ENCODE assay signal across 8 cellular contexts in genomic region chr2:113311191-113311590, GRCh38. TPM values are rescaled to one million over a fixed set of nuclear protein-coding genes. Genes with fewer than 3 reads are reported as not detected.
A peak's percentile ranks its signal among the peaks of the same experiment; 100 is the strongest.
DNase-seq lines count a peak whose midpoint lies in the region; ATAC-seq, FAIRE-seq and TF ChIP-seq lines count a peak whose summit lies in the region.
"Not testable (repeated sequence)": the region's sequence is repeated elsewhere in the genome, so short reads cannot be mapped to it uniquely, and the experiment has no call there.
"Had no signal": no experiment of that assay in that cellular context is flagged by ENCODE, and none has a peak within 500 bp of the region (broad histone marks: within the 10 kb centered on the region; RNA-seq: fewer than 3 reads in every experiment).

No MANE protein-coding gene starts in this region.

- intact Hi-C loops in naive thymus-derived CD4-positive, alpha-beta T cell (cut with micrococcal nuclease), result not testable (repeated sequence)

- CTCF ChIA-PET in activated CD8-positive, alpha-beta T cell treated with anti-CD3 and anti-CD28 coated beads, Interleukin-2, amount 10 ng/mL, durations not matched to agents 7 days and 5 days (lab: Charles Lee); naive thymus-derived CD4-positive, alpha-beta T cell (lab: Charles Lee): not testable (repeated sequence)

- peak; percentile 14 for FAIRE-seq in GM12892 (lab: Jason Lieb, UNC)
- FAIRE-seq in HTR-8/SVneo (lab: Jason Lieb, UNC), result peak; percentile 40
- peak; percentile 62 for FAIRE-seq in bronchial epithelial cell (lab: Jason Lieb, UNC)

- H3K4me1 ChIP-seq in naive thymus-derived CD4-positive, alpha-beta T cell (ENCODE audit: control insufficient read depth in 2 of 2, insufficient read depth in 2 of 2, low read length in 2 of 2), result not testable (repeated sequence)

- H3K27ac ChIP-seq in naive thymus-derived CD4-positive, alpha-beta T cell (ENCODE audit: low read depth, low read length), result not testable (repeated sequence)

- not testable (repeated sequence) for H3K27ac Mint-ChIP-seq in activated CD8-positive, alpha-beta T cell treated with anti-CD3 and anti-CD28 coated beads, Interleukin-2, amount 10 ng/mL, durations not matched to agents 7 days and 5 days; naive thymus-derived CD4-positive, alpha-beta T cell
- peak overlapping the region; percentile 3 for H3K27ac Mint-ChIP-seq in stimulated activated naive B cell treated with anti-CD40 and anti-IgM and Interleukin-4, amounts not matched to agents 10 μg/mL and 1 μg/mL and 100 μg/mL, for 72 hours

- not testable (repeated sequence) for TF ChIP-seq POLR2A in GM12892 (IDR thresholded peaks at IDR 0.05; ENCODE audit: low read depth, low read length)

- not testable (repeated sequence) for H3K36me3 ChIP-seq in bronchial epithelial cell (ENCODE audit: control insufficient read depth, insufficient read depth, low read length); naive thymus-derived CD4-positive, alpha-beta T cell (ENCODE audit: control insufficient read depth in 2 of 3, insufficient read depth in 3 of 3, low read length in 3 of 3)

- not testable (repeated sequence) for H3K27me3 ChIP-seq in bronchial epithelial cell (ENCODE audit: control insufficient read depth, insufficient read depth, low read length); naive thymus-derived CD4-positive, alpha-beta T cell (ENCODE audit: control insufficient read depth in 2 of 2, insufficient read depth in 2 of 2, low read length in 2 of 2)

- not testable (repeated sequence) for H3K4me3 Mint-ChIP-seq in activated CD8-positive, alpha-beta T cell treated with anti-CD3 and anti-CD28 coated beads, Interleukin-2, amount 10 ng/mL, durations not matched to agents 7 days and 5 days; naive thymus-derived CD4-positive, alpha-beta T cell; stimulated activated naive B cell treated with anti-CD40 and anti-IgM and Interleukin-4, amounts not matched to agents 10 μg/mL and 1 μg/mL and 100 μg/mL, for 72 hours

- not testable (repeated sequence) for TF ChIP-seq CTCF in bronchial epithelial cell (IDR thresholded peaks at IDR 0.05; ENCODE audit: insufficient read depth, low read length, severe bottlenecking)

- not testable (repeated sequence) for H3K9me3 ChIP-seq in naive thymus-derived CD4-positive, alpha-beta T cell (ENCODE audit: control insufficient read depth in 2 of 3, low read length in 3 of 3)

- peak; percentile 44 for ATAC-seq in activated CD8-positive, alpha-beta T cell treated with anti-CD3 and anti-CD28 coated beads, Interleukin-2, amount 10 ng/mL, durations not matched to agents 7 days and 5 days
- peak; percentile 26 for ATAC-seq in naive thymus-derived CD4-positive, alpha-beta T cell
- peak; percentile 67 to 71 for ATAC-seq in stimulated activated naive B cell treated with anti-CD40 and anti-IgM and Interleukin-4, amounts not matched to agents 10 μg/mL and 1 μg/mL and 100 μg/mL, for 72 hours (replicated peaks)

- H3K4me3 ChIP-seq in bronchial epithelial cell (ENCODE audit: low read depth, low read length); naive thymus-derived CD4-positive, alpha-beta T cell (ENCODE audit: low read length): not testable (repeated sequence)

- POLR2A ChIA-PET in activated CD8-positive, alpha-beta T cell treated with anti-CD3 and anti-CD28 coated beads, Interleukin-2, amount 10 ng/mL, durations not matched to agents 7 days and 5 days (lab: Charles Lee); naive thymus-derived CD4-positive, alpha-beta T cell (lab: Charles Lee): not testable (repeated sequence)

- DNase-seq in GM12892 (ENCODE audit: insufficient read length); HTR-8/SVneo (ENCODE audit: insufficient read length, low spot score); activated CD8-positive, alpha-beta T cell treated with anti-CD3 and anti-CD28 coated beads, Interleukin-2, amount 10 ng/mL, durations not matched to agents 7 days and 5 days; bronchial epithelial cell (ENCODE audit: low read depth); naive thymus-derived CD4-positive, alpha-beta T cell; stimulated activated naive B cell treated with anti-CD40 and anti-IgM and Interleukin-4, amounts not matched to agents 10 μg/mL and 1 μg/mL and 100 μg/mL, for 72 hours: not testable (repeated sequence)
- peak; percentile 15 for DNase-seq in RPMI8226

- H3K27me3 Mint-ChIP-seq in activated CD8-positive, alpha-beta T cell treated with anti-CD3 and anti-CD28 coated beads, Interleukin-2, amount 10 ng/mL, durations not matched to agents 7 days and 5 days (ENCODE audit: low read depth), result peaks cover 50% of the 10 kb centered on the region
- peaks cover 9 to 48% (median 12%) of the 10 kb centered on the region in 5 donors for H3K27me3 Mint-ChIP-seq in naive thymus-derived CD4-positive, alpha-beta T cell
- peaks cover 17 to 38% of the 10 kb centered on the region in 2 donors for H3K27me3 Mint-ChIP-seq in stimulated activated naive B cell treated with anti-CD40 and anti-IgM and Interleukin-4, amounts not matched to agents 10 μg/mL and 1 μg/mL and 100 μg/mL, for 72 hours

- not testable (repeated sequence) for H3K9me3 Mint-ChIP-seq in activated CD8-positive, alpha-beta T cell treated with anti-CD3 and anti-CD28 coated beads, Interleukin-2, amount 10 ng/mL, durations not matched to agents 7 days and 5 days (ENCODE audit: insufficient read depth); naive thymus-derived CD4-positive, alpha-beta T cell; stimulated activated naive B cell treated with anti-CD40 and anti-IgM and Interleukin-4, amounts not matched to agents 10 μg/mL and 1 μg/mL and 100 μg/mL, for 72 hours

- H3K36me3 Mint-ChIP-seq in activated CD8-positive, alpha-beta T cell treated with anti-CD3 and anti-CD28 coated beads, Interleukin-2, amount 10 ng/mL, durations not matched to agents 7 days and 5 days (ENCODE audit: low read depth); naive thymus-derived CD4-positive, alpha-beta T cell; stimulated activated naive B cell treated with anti-CD40 and anti-IgM and Interleukin-4, amounts not matched to agents 10 μg/mL and 1 μg/mL and 100 μg/mL, for 72 hours: not testable (repeated sequence)

- not testable (repeated sequence) for H3K4me1 Mint-ChIP-seq in activated CD8-positive, alpha-beta T cell treated with anti-CD3 and anti-CD28 coated beads, Interleukin-2, amount 10 ng/mL, durations not matched to agents 7 days and 5 days (ENCODE audit: low read depth); naive thymus-derived CD4-positive, alpha-beta T cell
- H3K4me1 Mint-ChIP-seq in stimulated activated naive B cell treated with anti-CD40 and anti-IgM and Interleukin-4, amounts not matched to agents 10 μg/mL and 1 μg/mL and 100 μg/mL, for 72 hours, result peaks cover 6 to 11% of the 10 kb centered on the region in 2 donors

RNA-seq across cellular contexts. Expression of gene PAX8, which starts 32.5 kb away (rescaled TPM):
- 1.8 TPM for polyA plus RNA-seq in GM12892 (2012; ENCODE audit: missing spikeins)
- total RNA-seq in activated CD8-positive, alpha-beta T cell treated with anti-CD3 and anti-CD28 coated beads, Interleukin-2, amount 10 ng/mL, durations not matched to agents 7 days and 5 days, result under 1 TPM; 0.21 to 0.55 TPM
- total RNA-seq in bronchial epithelial cell, result 3.5 TPM in 1 of 2 replicates, not detected in the other
- total RNA-seq in naive thymus-derived CD4-positive, alpha-beta T cell, result 1 to 10 TPM in 3 of 5 experiments, under 1 TPM in 2; 0.37 to 1.5 (median 1.2) TPM
- 1 to 10 TPM in 1 of 2 donors, under 1 TPM in 1; 0.09 to 1.4 TPM for polyA plus RNA-seq in naive thymus-derived CD4-positive, alpha-beta T cell
- total RNA-seq: H1 had no signal
